In the genomic region with DNA sequence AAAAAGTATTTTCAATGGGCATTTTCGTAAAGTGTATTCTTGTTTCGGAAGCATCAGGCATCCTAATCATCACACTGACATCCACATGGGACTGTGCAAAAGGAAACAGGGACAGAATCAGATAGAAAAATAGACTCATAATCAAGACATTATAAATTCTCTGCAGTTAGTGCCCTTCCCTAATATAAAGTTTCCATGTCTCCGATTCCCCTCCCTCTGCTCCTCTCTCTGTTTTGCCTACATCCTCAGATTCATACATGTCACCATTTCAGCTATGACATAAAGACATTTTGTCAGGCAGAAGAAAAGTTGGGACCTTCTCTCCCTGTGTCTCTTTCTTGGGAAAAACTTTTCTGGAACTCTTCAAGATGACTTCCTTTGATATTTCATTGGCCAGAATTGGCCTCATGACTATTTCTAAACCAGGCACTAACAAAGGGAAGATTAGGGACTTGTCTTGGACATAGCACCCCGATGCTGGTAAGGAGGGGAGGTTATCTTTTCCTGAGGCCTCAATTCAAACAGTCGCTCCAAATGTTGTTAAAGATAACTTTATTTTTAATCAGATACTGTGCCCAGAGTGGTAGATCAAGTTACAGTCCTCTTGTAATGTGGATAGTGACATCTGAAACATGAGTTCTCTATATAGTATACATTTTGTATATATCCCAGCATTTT, we compare ENCODE assay signal across 30 cellular contexts.
"Had no signal": no experiment of that assay in that cellular context is flagged by ENCODE, and none has a peak within 500 bp of the region (broad histone marks: within the 10 kb centered on the region; RNA-seq: fewer than 3 reads in every experiment).

No MANE protein-coding gene starts in this region.

- H3K27me3 Mint-ChIP-seq: activated CD4-positive, alpha-beta T cell treated with anti-CD3 and anti-CD28 coated beads, Interleukin-2, amount 10 ng/mL, durations not matched to agents 24 days and 14 days; activated CD8-positive, alpha-beta memory T cell treated with anti-CD3 and anti-CD28 coated beads, Interleukin-2, amount 10 ng/mL, durations not matched to agents 7 days and 5 days; activated naive CD8-positive, alpha-beta T cell treated with anti-CD3 and anti-CD28 coated beads, Interleukin-2, amount 50 U/mL, for 24 hours; activated T-cell treated with anti-CD3 and anti-CD28 coated beads, Interleukin-2, amount 50 U/mL, for 24 hours had no signal

- H3K27ac ChIP-seq: ascending aorta, body of pancreas, Peyer's patch, RWPE1, SJSA1 had no signal

- DNase-seq: activated CD4-positive, alpha-beta T cell treated with anti-CD3 and anti-CD28 coated beads, Interleukin-2, amount 10 ng/mL, durations not matched to agents 24 days and 14 days; activated CD4-positive, alpha-beta T cell treated with anti-CD3 and anti-CD28 coated beads, Interleukin-2, amount 50 U/mL, for 48 hours; activated CD8-positive, alpha-beta memory T cell treated with anti-CD3 and anti-CD28 coated beads, Interleukin-2, amount 10 ng/mL, durations not matched to agents 7 days and 5 days; activated effector memory CD4-positive, alpha-beta T cell treated with Interleukin-2 at 50 U/mL for 16 hours; activated naive CD4-positive, alpha-beta T cell treated with Interleukin-2 at 50 U/mL for 16 hours; activated naive CD8-positive, alpha-beta T cell treated with anti-CD3 and anti-CD28 coated beads, Interleukin-2, amount 50 U/mL, for 24 hours; activated T-cell treated with anti-CD3 and anti-CD28 coated beads, Interleukin-2, amount 50 U/mL, for 24 hours; amniotic stem cell; body of pancreas; central memory CD4-positive, alpha-beta T cell; KG1; NCI-H1048; NCI-H1417; NCI-H1930; NCI-H345; NCI-H510A; NCI-H69; NK-92 treated with Interleukin-12 subunit alpha and Interleukin-12 subunit beta, amount 100 ng/mL, for 24 hours; Peyer's patch; Right ventricle myocardium superior; SW 1271; T-helper 9 cell had no signal

- H3K27ac Mint-ChIP-seq: activated CD4-positive, alpha-beta T cell treated with anti-CD3 and anti-CD28 coated beads, Interleukin-2, amount 10 ng/mL, durations not matched to agents 24 days and 14 days; activated CD8-positive, alpha-beta memory T cell treated with anti-CD3 and anti-CD28 coated beads, Interleukin-2, amount 10 ng/mL, durations not matched to agents 7 days and 5 days; activated naive CD4-positive, alpha-beta T cell treated with anti-CD3 and anti-CD28 coated beads, Interleukin-2, amount 50 U/mL, for 72 hours; activated naive CD8-positive, alpha-beta T cell treated with anti-CD3 and anti-CD28 coated beads, Interleukin-2, amount 50 U/mL, for 24 hours; activated T-cell treated with anti-CD3 and anti-CD28 coated beads, Interleukin-2, amount 50 U/mL, for 24 hours; activated T-helper 1 cell treated with anti-CD3 and anti-CD28 coated beads, Interleukin-12 subunit alpha, Interleukin-12 subunit beta, Interleukin-2, Interleukin-4 antibody, amounts not matched to agents 30 ng/mL and 10 ng/mL and 1 ng/mL, durations not matched to agents 14 hours and 24 hours and 36 hours; T-helper 1 cell treated with Interleukin-12 subunit alpha and Interleukin-12 subunit beta and Interleukin-4 antibody, amounts not matched to agents 30 μg/mL and 1 μg/mL, for 36 hours had no signal

- H3K4me3 ChIP-seq: ascending aorta, body of pancreas, Peyer's patch, SJSA1 had no signal

- ATAC-seq: activated CD4-positive, CD25-positive, alpha-beta regulatory T cell treated with anti-CD3 and anti-CD28 coated beads, Interleukin-2, amount 50 U/mL, for 24 hours; activated CD8-positive, alpha-beta memory T cell treated with anti-CD3 and anti-CD28 coated beads, Interleukin-2, amount 10 ng/mL, durations not matched to agents 7 days and 5 days; activated naive CD4-positive, alpha-beta T cell treated with anti-CD3 and anti-CD28 coated beads, Interleukin-2, amount 50 U/mL, for 72 hours; activated naive CD8-positive, alpha-beta T cell treated with anti-CD3 and anti-CD28 coated beads, Interleukin-2, amount 50 U/mL, for 24 hours; body of pancreas; SK-N-SH treated with all-trans-retinoic acid at 6 μM for 48 hours had no signal

- H3K9me3 ChIP-seq: ascending aorta, body of pancreas, Peyer's patch, SJSA1 had no signal

- H3K4me1 ChIP-seq: ascending aorta, SJSA1 had no signal

- H3K27me3 ChIP-seq: ascending aorta, body of pancreas, Peyer's patch, SJSA1 had no signal

- H3K4me3 Mint-ChIP-seq: activated CD4-positive, alpha-beta T cell treated with anti-CD3 and anti-CD28 coated beads, Interleukin-2, amount 10 ng/mL, durations not matched to agents 24 days and 14 days; activated CD8-positive, alpha-beta memory T cell treated with anti-CD3 and anti-CD28 coated beads, Interleukin-2, amount 10 ng/mL, durations not matched to agents 7 days and 5 days; activated naive CD8-positive, alpha-beta T cell treated with anti-CD3 and anti-CD28 coated beads, Interleukin-2, amount 50 U/mL, for 24 hours; activated T-cell treated with anti-CD3 and anti-CD28 coated beads, Interleukin-2, amount 50 U/mL, for 24 hours; activated T-helper 1 cell treated with anti-CD3 and anti-CD28 coated beads, Interleukin-12 subunit alpha, Interleukin-12 subunit beta, Interleukin-2, Interleukin-4 antibody, amounts not matched to agents 30 ng/mL and 10 ng/mL and 1 ng/mL, durations not matched to agents 14 hours and 24 hours and 36 hours; T-helper 1 cell treated with Interleukin-12 subunit alpha and Interleukin-12 subunit beta and Interleukin-4 antibody, amounts not matched to agents 30 μg/mL and 1 μg/mL, for 36 hours had no signal

- H3K36me3 ChIP-seq: ascending aorta, Peyer's patch, SJSA1 had no signal
